In the genomic region with DNA sequence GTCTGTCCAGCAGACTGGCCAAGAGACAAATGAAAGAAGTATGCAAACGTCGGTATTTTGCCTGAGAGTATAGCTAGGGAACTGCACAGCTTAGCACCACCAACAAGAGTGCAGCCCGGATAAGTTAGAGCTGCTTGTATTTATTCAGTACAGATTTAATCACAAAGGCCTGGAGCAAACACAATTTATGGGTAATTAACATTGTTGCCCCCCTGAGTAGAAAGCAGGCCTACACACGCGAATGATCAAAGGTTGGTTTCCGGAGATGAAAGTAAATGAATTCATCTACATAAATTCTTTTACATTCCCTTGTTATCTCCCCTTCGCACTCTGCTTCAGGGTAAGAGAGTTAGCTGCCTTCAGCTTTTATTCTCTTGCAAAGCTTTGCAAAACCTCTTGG, we compare ENCODE assay signal across 1 cellular context.
A peak's percentile ranks its signal among the peaks of the same experiment; 100 is the strongest.
TF ChIP-seq lines count a peak whose summit lies in the region.

No MANE protein-coding gene starts in this region.

TF ChIP-seq in GM23338, 12 proteins besides CTCF, POLR2A, EP300 and RAD21 (continued from another document):
- TF ChIP-seq ZNF462 (CRISPR knock-in tag; IDR thresholded peaks at IDR 0.05) (no peak), ETS1 (IDR thresholded peaks at IDR 0.05) (no peak), POLR2AphosphoS5 (IDR thresholded peaks at IDR 0.05; ENCODE audit: low read depth) (peak; percentile 55), ZNF114 (CRISPR knock-in tag; IDR thresholded peaks at IDR 0.05) (no peak), CREB1 (CRISPR knock-in tag; IDR thresholded peaks at IDR 0.05; ENCODE audit: low read depth) (no peak), EZH2phosphoT487 (IDR thresholded peaks at IDR 0.05; ENCODE audit: unreplicated experiment) (no peak), ZNF331 (CRISPR knock-in tag; IDR thresholded peaks at IDR 0.05; ENCODE audit: low read depth) (no peak), REST (IDR thresholded peaks at IDR 0.05; ENCODE audit: unreplicated experiment) (no peak), NANOG (IDR thresholded peaks at IDR 0.05; ENCODE audit: borderline replicate concordance) (peak; percentile 89), EZH2 (IDR thresholded peaks at IDR 0.05; ENCODE audit: low read depth, unreplicated experiment) (no peak), STAT1 (IDR thresholded peaks at IDR 0.05; ENCODE audit: unreplicated experiment) (no peak)
